ENCODE assay signal across 13 cellular contexts in genomic region chr4:147741190-147741788, GRCh38. TPM values are rescaled to one million over a fixed set of nuclear protein-coding genes. Genes with fewer than 3 reads are reported as not detected.
DNase-seq lines count a peak whose midpoint lies in the region; ATAC-seq, FAIRE-seq and TF ChIP-seq lines count a peak whose summit lies in the region.
"Had no signal": no experiment of that assay in that cellular context is flagged by ENCODE, and none has a peak within 500 bp of the region (broad histone marks: within the 10 kb centered on the region; RNA-seq: fewer than 3 reads in every experiment).

No MANE protein-coding gene starts in this region.

- no peak for FAIRE-seq in astrocyte (lab: Jason Lieb, UNC)

- peaks cover 88% of the 10 kb centered on the region for H3K79me2 ChIP-seq in mammary epithelial cell (ENCODE audit: insufficient read depth, low read length)
- peaks cover 77% of the 10 kb centered on the region for H3K79me2 ChIP-seq in astrocyte (ENCODE audit: insufficient read depth, low read length)
- peaks cover 95% of the 10 kb centered on the region for H3K79me2 ChIP-seq in hepatocyte

- H3K27me3 Mint-ChIP-seq in astrocyte (ENCODE audit: low read depth, unreplicated experiment) = no peaks in the 10 kb centered on the region
- H3K27me3 Mint-ChIP-seq: activated naive CD8-positive, alpha-beta T cell treated with anti-CD3 and anti-CD28 coated beads, Interleukin-2, amount 10 ng/mL, durations not matched to agents 7 days and 5 days had no signal

- ATAC-seq in HG03280 (IDR thresholded peaks at IDR 0.05; ENCODE audit: unreplicated experiment) (no peak), GM19023 (IDR thresholded peaks at IDR 0.05; ENCODE audit: unreplicated experiment) (no peak)
- ATAC-seq: upper lobe of right lung had no signal

- WGBS in mammary epithelial cell (ENCODE audit: low coverage, missing lambda C conversion rate) = 94% methylated on average over 1 of the region's 1 CpG
- WGBS in hepatocyte (ENCODE audit: low lambda C conversion rate, missing lambda C conversion rate) = 57% methylated on average over 1 of the region's 1 CpG

- H2AFZ ChIP-seq in mammary epithelial cell (ENCODE audit: low read depth, low read length) (no peak overlapping the region), astrocyte (ENCODE audit: low read depth, low read length) (no peak overlapping the region), hepatocyte (no peak overlapping the region)

- TF ChIP-seq CTCF in mammary epithelial cell (conservative IDR thresholded peaks at IDR 0.05 in 1 of 2, IDR thresholded peaks at IDR 0.05 in 1 of 2; ENCODE audit: extremely low read depth in 1 of 2, insufficient read depth in 1 of 2, low read depth in 1 of 2, low read length in 2 of 2) (no peak), breast epithelium (IDR thresholded peaks at IDR 0.05) (no peak), astrocyte (IDR thresholded peaks at IDR 0.05; ENCODE audit: insufficient read depth, low read depth, low read length) (no peak), hepatocyte (IDR thresholded peaks at IDR 0.05; ENCODE audit: poor library complexity) (no peak)

- H3K27ac ChIP-seq in mammary epithelial cell (ENCODE audit: insufficient read depth, low read depth, low read length) = no peak overlapping the region
- H3K27ac ChIP-seq in breast epithelium = no peak overlapping the region
- peak overlapping the region; percentile 41 for H3K27ac ChIP-seq in astrocyte (ENCODE audit: low read depth, low read length)
- peak overlapping the region; percentile 4 for H3K27ac ChIP-seq in hepatocyte
- H3K27ac ChIP-seq: Peyer's patch, upper lobe of right lung had no signal

- H3K27ac Mint-ChIP-seq in astrocyte (ENCODE audit: unreplicated experiment) = peak overlapping the region; percentile 66

- H3K4me1 ChIP-seq in mammary epithelial cell (ENCODE audit: insufficient read depth, low read length) (peaks cover 20% of the 10 kb centered on the region), breast epithelium (no peaks in the 10 kb centered on the region), astrocyte (ENCODE audit: insufficient read depth, low read length) (peaks cover 16% of the 10 kb centered on the region), hepatocyte (ENCODE audit: insufficient read depth) (peaks cover 17% of the 10 kb centered on the region)
- H3K4me1 ChIP-seq: Peyer's patch, upper lobe of right lung had no signal

- no peaks in the 10 kb centered on the region for H4K20me1 ChIP-seq in mammary epithelial cell (ENCODE audit: insufficient read depth, low read length)
- peaks cover 27% of the 10 kb centered on the region for H4K20me1 ChIP-seq in astrocyte (ENCODE audit: insufficient read depth, low read length)
- peaks cover 7% of the 10 kb centered on the region for H4K20me1 ChIP-seq in hepatocyte (ENCODE audit: insufficient read depth, poor library complexity, severe bottlenecking)

- H3K4me3 ChIP-seq in mammary epithelial cell (replicated peaks in 1 of 3; ENCODE audit: insufficient read depth in 1 of 3, low read depth in 2 of 3, low read length in 3 of 3) = no peak overlapping the region
- H3K4me3 ChIP-seq in breast epithelium = no peak overlapping the region
- H3K4me3 ChIP-seq in astrocyte (ENCODE audit: insufficient read depth, low read depth, low read length) = no peak overlapping the region
- no peak overlapping the region for H3K4me3 ChIP-seq in hepatocyte
- H3K4me3 ChIP-seq: Peyer's patch, upper lobe of right lung had no signal

- H3K27me3 ChIP-seq in mammary epithelial cell (ENCODE audit: insufficient read depth, low read length) = no peaks in the 10 kb centered on the region
- no peaks in the 10 kb centered on the region for H3K27me3 ChIP-seq in breast epithelium
- no peaks in the 10 kb centered on the region for H3K27me3 ChIP-seq in astrocyte (ENCODE audit: insufficient read depth, low read length)
- no peaks in the 10 kb centered on the region for H3K27me3 ChIP-seq in hepatocyte
- H3K27me3 ChIP-seq: Peyer's patch, upper lobe of right lung had no signal

- H3K9me3 ChIP-seq in mammary epithelial cell (replicated peaks; ENCODE audit: insufficient read depth, low read length) (no peaks in the 10 kb centered on the region), breast epithelium (no peaks in the 10 kb centered on the region), astrocyte (ENCODE audit: insufficient read depth, low read depth, low read length) (no peaks in the 10 kb centered on the region), hepatocyte (ENCODE audit: low read depth) (no peaks in the 10 kb centered on the region)
- H3K9me3 ChIP-seq: Peyer's patch, upper lobe of right lung had no signal

- peaks cover 32% of the 10 kb centered on the region for H3K4me1 Mint-ChIP-seq in astrocyte (ENCODE audit: low read depth, unreplicated experiment)

- H3K9me3 Mint-ChIP-seq in astrocyte (ENCODE audit: unreplicated experiment) = no peaks in the 10 kb centered on the region
- H3K9me3 Mint-ChIP-seq: activated naive CD8-positive, alpha-beta T cell treated with anti-CD3 and anti-CD28 coated beads, Interleukin-2, amount 10 ng/mL, durations not matched to agents 7 days and 5 days had no signal

- dilution Hi-C loops in mammary epithelial cell (cut with HindIII; ENCODE audit: low sequenced_read_pairs) = no loop called here

- intact Hi-C loops in mammary epithelial cell (cut with micrococcal nuclease) (loop anchor here (2.0 kb wide), 1 partner anchor 14 kb away; no protein-coding TSS in a partner anchor), breast epithelium (cut with DNase I; ENCODE audit: low total_unique reads) (no loop called here)

- peaks cover 4% of the 10 kb centered on the region for H3K36me3 Mint-ChIP-seq in astrocyte (ENCODE audit: low read depth, unreplicated experiment)
- H3K36me3 Mint-ChIP-seq: activated naive CD8-positive, alpha-beta T cell treated with anti-CD3 and anti-CD28 coated beads, Interleukin-2, amount 10 ng/mL, durations not matched to agents 7 days and 5 days had no signal

- in situ Hi-C loops in mammary epithelial cell (cut with MboI; ENCODE audit: low sequenced_read_pairs in 2 of 2) = no loop called here

- BruUV-seq in mammary epithelial cell (replicated peaks; lab: Mats Ljungman, UMichigan) = no TSS peak

- H3K9ac ChIP-seq in mammary epithelial cell (ENCODE audit: insufficient read depth, low read length) = no peak overlapping the region
- peak overlapping the region; percentile 21 for H3K9ac ChIP-seq in astrocyte (ENCODE audit: low read length)

- no peak for TF ChIP-seq POLR2A in breast epithelium (IDR thresholded peaks at IDR 0.05)

- DNase-seq in mammary epithelial cell (peak; percentile 29), breast epithelium (ENCODE audit: low spot score in 2 of 2) (no peak), astrocyte (ENCODE audit: low read depth) (peak; percentile 88), hepatocyte (ENCODE audit: low spot score) (no peak), NCI-H2196 treated with DMSO at 0.1 percent for 48 hours (lab: John Stamatoyannopoulos, UW; ENCODE audit: unreplicated experiment) (no peak), activated gamma-delta T cell treated with Interleukin-2 at 50 U/mL for 16 hours (no peak)
- DNase-seq: ACHN; activated naive CD8-positive, alpha-beta T cell treated with anti-CD3 and anti-CD28 coated beads, Interleukin-2, amount 10 ng/mL, durations not matched to agents 7 days and 5 days; head of caudate nucleus; Peyer's patch; upper lobe of right lung had no signal

- H3K4me2 ChIP-seq in mammary epithelial cell (ENCODE audit: insufficient read depth, low read depth, low read length) = no peak overlapping the region
- peak overlapping the region; percentile 34 for H3K4me2 ChIP-seq in astrocyte (ENCODE audit: low read length)
- H3K4me2 ChIP-seq in hepatocyte = no peak overlapping the region

- no peaks in the 10 kb centered on the region for H3K9me2 ChIP-seq in hepatocyte (replicated peaks; ENCODE audit: insufficient read depth)

- peak overlapping the region; percentile 56 for H3K4me3 Mint-ChIP-seq in astrocyte (ENCODE audit: unreplicated experiment)

- no peaks in the 10 kb centered on the region for H3K36me3 ChIP-seq in mammary epithelial cell (ENCODE audit: insufficient read depth, low read length)
- H3K36me3 ChIP-seq in breast epithelium = no peaks in the 10 kb centered on the region
- H3K36me3 ChIP-seq in astrocyte (ENCODE audit: insufficient read depth, low read length) = no peaks in the 10 kb centered on the region
- H3K36me3 ChIP-seq in hepatocyte (replicated peaks; ENCODE audit: insufficient read depth, low read depth) = no peaks in the 10 kb centered on the region
- H3K36me3 ChIP-seq: Peyer's patch, upper lobe of right lung had no signal

- CTCF ChIA-PET in mammary epithelial cell (lab: Charles Lee; ENCODE audit: low non-redundant PET) = no interaction called here

RNA-seq across cellular contexts. Expression of gene ARHGAP10, which starts 9.4 kb away (rescaled TPM):
- total RNA-seq in mammary epithelial cell (10 to 100 TPM; 22.5 to 28.8 TPM), breast epithelium (100 to 1,000 TPM in 1 of 3 donors, 10 to 100 TPM in 2; 49.5 to 138 (median 62.6) TPM), astrocyte (23.4 and 28.0 TPM in 2 replicates), hepatocyte (23.4 and 24.8 TPM in 2 replicates)
- polyA plus RNA-seq in mammary epithelial cell (14.5 TPM), hepatocyte (16.8 and 26.5 TPM in 2 replicates)
- 35.8 TPM for polyA minus RNA-seq in mammary epithelial cell

RNA-seq across cellular contexts. Expression of gene PRMT9, which starts 57.3 kb away (rescaled TPM):
- 1 to 10 TPM; 8.0 to 9.8 TPM for total RNA-seq in mammary epithelial cell
- 4.3 TPM for polyA plus RNA-seq in mammary epithelial cell
- polyA minus RNA-seq in mammary epithelial cell = 4.0 TPM
- 10 to 100 TPM in 2 of 3 donors, 1 to 10 TPM in 1; 7.8 to 21.8 (median 10.5) TPM for total RNA-seq in breast epithelium
- 8.4 and 9.0 TPM in 2 replicates for total RNA-seq in astrocyte
- total RNA-seq in hepatocyte = 11.0 and 16.3 TPM in 2 replicates
- polyA plus RNA-seq in hepatocyte = 6.0 and 6.2 TPM in 2 replicates

Comparison
In these comparisons a context has a peak if more than half of its experiments do, and no peak if none do; other contexts are left out.
1. DNase-seq: peak in mammary epithelial cell (single experiment) and astrocyte (single experiment); none in breast epithelium (0 of 2), hepatocyte (single experiment), NCI-H2196 treated with DMSO at 0.1 percent for 48 hours (single experiment) and activated gamma-delta T cell treated with Interleukin-2 at 50 U/mL for 16 hours (single experiment).
2. H3K27ac ChIP-seq: peak in astrocyte (single experiment) and hepatocyte (single experiment); none in mammary epithelial cell (single experiment) and breast epithelium (0 of 2).